Comparison of ENCODE assay signal across 26 cellular contexts in the genomic region with DNA sequence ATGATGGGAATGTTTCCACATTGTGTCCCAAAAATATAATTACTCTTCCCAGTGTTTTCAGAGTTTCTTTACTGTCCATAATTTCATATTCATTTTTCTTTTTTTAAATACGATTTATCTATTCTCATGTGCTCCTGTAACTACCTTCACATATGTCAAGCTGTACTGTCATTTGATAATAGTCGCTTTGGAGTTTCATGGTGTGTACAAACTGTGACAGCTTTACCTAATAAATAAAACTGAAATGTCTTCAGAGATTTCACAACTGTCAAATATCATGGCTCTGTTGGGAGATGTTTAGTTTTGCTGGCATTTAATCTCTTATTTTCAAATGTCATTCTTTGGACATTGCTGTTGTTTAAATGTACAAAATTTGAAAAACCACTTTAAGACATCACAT.
A peak's percentile ranks its signal among the peaks of the same experiment; 100 is the strongest.
DNase-seq lines count a peak whose midpoint lies in the region; TF ChIP-seq lines count a peak whose summit lies in the region.
"Had no signal": no experiment of that assay in that cellular context is flagged by ENCODE, and none has a peak within 500 bp of the region (broad histone marks: within the 10 kb centered on the region; RNA-seq: fewer than 3 reads in every experiment).

No MANE protein-coding gene starts in this region.

- no peak for TF ChIP-seq RAD21 in neural cell (conservative IDR thresholded peaks at IDR 0.05)

- no peak overlapping the region for H3K27ac ChIP-seq in neural cell (ENCODE audit: low read length)
- H3K27ac ChIP-seq: 22Rv1; A549; BLaER1; BLaER1 treated with 17β-estradiol and CSF1 and Interleukin-3, amounts not matched to agents 10 nM and 100 nM; C4-2B had no signal

- H3K27me3 ChIP-seq in neural cell (ENCODE audit: insufficient read depth, low read depth, low read length) = peaks cover 3% of the 10 kb centered on the region
- H3K27me3 ChIP-seq: BE2C; BLaER1; BLaER1 treated with 17β-estradiol and CSF1 and Interleukin-3, amounts not matched to agents 10 nM and 100 nM had no signal

- no peaks in the 10 kb centered on the region for H3K79me2 ChIP-seq in neural cell (replicated peaks; ENCODE audit: insufficient read depth, low read length)

- no peak overlapping the region for H3K9ac ChIP-seq in neural cell (ENCODE audit: low read length)
- H3K9ac ChIP-seq: BLaER1; BLaER1 treated with 17β-estradiol and CSF1 and Interleukin-3, amounts not matched to agents 10 nM and 100 nM had no signal

- H3K9me2 ChIP-seq in neural cell (ENCODE audit: insufficient read depth, low read length) = no peaks in the 10 kb centered on the region

- peak; percentile 68 for TF ChIP-seq EP300 in neural cell (conservative IDR thresholded peaks at IDR 0.05; ENCODE audit: poor library complexity, severe bottlenecking)

- no peaks in the 10 kb centered on the region for H4K20me1 ChIP-seq in neural cell (ENCODE audit: insufficient read depth)
- H4K20me1 ChIP-seq: BLaER1; BLaER1 treated with 17β-estradiol and CSF1 and Interleukin-3, amounts not matched to agents 10 nM and 100 nM had no signal

- H3K9me3 ChIP-seq in neural cell (ENCODE audit: low read length) = no peaks in the 10 kb centered on the region
- H3K9me3 ChIP-seq: A549; BE2C; BLaER1; BLaER1 treated with 17β-estradiol and CSF1 and Interleukin-3, amounts not matched to agents 10 nM and 100 nM; Caco-2 had no signal

- H3K4me3 ChIP-seq in neural cell (ENCODE audit: low read length) = no peak overlapping the region
- H3K4me3 ChIP-seq: A549; BLaER1; BLaER1 treated with 17β-estradiol and CSF1 and Interleukin-3, amounts not matched to agents 10 nM and 100 nM had no signal

- no peak for DNase-seq in DMS153 (lab: John Stamatoyannopoulos, UW)
- DNase-seq: 8988T; ACHN; AML-193; BE2C; C1 segment of cervical spinal cord; Caco-2; Calu3; CD4-positive, alpha-beta memory T cell; CD4-positive, alpha-beta T cell; CD4-positive, CD25-positive, alpha-beta regulatory T cell; CD8-positive, alpha-beta memory T cell; CD8-positive, alpha-beta T cell; COR-L47; DMS 273 treated with DMSO at 0.1 percent for 48 hours; DMS53; DMS79; DMS79 treated with DMSO at 0.1 percent for 48 hours; DND-41; EL had no signal

- no peak overlapping the region for H3K4me2 ChIP-seq in neural cell (ENCODE audit: low read length)
- H3K4me2 ChIP-seq: A549; BLaER1; BLaER1 treated with 17β-estradiol and CSF1 and Interleukin-3, amounts not matched to agents 10 nM and 100 nM had no signal

- no peaks in the 10 kb centered on the region for H3K36me3 ChIP-seq in neural cell (ENCODE audit: insufficient read depth, low read length)
- H3K36me3 ChIP-seq: BE2C; BLaER1; BLaER1 treated with 17β-estradiol and CSF1 and Interleukin-3, amounts not matched to agents 10 nM and 100 nM had no signal

- H2AFZ ChIP-seq in neural cell (ENCODE audit: low read depth, low read length) = no peak overlapping the region

- no peak for TF ChIP-seq CTCF in neural cell (IDR thresholded peaks at IDR 0.05; ENCODE audit: poor library complexity, severe bottlenecking)

- no peaks in the 10 kb centered on the region for H3F3A ChIP-seq in neural cell (ENCODE audit: insufficient read depth, low read length, poor library complexity, severe bottlenecking)

TF ChIP-seq in neural cell, 6 proteins besides CTCF, POLR2A, EP300 and RAD21:
- TF ChIP-seq TAF1 (IDR thresholded peaks at IDR 0.05; ENCODE audit: low read depth) (no peak), SMC3 (conservative IDR thresholded peaks at IDR 0.05; ENCODE audit: poor library complexity) (no peak), POLR2AphosphoS5 (IDR thresholded peaks at IDR 0.05) (peak; percentile 75)
- TF ChIP-seq, protein P1, sequence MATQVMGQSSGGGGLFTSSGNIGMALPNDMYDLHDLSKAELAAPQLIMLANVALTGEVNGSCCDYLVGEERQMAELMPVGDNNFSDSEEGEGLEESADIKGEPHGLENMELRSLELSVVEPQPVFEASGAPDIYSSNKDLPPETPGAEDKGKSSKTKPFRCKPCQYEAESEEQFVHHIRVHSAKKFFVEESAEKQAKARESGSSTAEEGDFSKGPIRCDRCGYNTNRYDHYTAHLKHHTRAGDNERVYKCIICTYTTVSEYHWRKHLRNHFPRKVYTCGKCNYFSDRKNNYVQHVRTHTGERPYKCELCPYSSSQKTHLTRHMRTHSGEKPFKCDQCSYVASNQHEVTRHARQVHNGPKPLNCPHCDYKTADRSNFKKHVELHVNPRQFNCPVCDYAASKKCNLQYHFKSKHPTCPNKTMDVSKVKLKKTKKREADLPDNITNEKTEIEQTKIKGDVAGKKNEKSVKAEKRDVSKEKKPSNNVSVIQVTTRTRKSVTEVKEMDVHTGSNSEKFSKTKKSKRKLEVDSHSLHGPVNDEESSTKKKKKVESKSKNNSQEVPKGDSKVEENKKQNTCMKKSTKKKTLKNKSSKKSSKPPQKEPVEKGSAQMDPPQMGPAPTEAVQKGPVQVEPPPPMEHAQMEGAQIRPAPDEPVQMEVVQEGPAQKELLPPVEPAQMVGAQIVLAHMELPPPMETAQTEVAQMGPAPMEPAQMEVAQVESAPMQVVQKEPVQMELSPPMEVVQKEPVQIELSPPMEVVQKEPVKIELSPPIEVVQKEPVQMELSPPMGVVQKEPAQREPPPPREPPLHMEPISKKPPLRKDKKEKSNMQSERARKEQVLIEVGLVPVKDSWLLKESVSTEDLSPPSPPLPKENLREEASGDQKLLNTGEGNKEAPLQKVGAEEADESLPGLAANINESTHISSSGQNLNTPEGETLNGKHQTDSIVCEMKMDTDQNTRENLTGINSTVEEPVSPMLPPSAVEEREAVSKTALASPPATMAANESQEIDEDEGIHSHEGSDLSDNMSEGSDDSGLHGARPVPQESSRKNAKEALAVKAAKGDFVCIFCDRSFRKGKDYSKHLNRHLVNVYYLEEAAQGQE (IDR thresholded peaks at IDR 0.05; ENCODE audit: borderline replicate concordance) = no peak
